ENCODE assay signal across 8 cellular contexts in the genomic region with DNA sequence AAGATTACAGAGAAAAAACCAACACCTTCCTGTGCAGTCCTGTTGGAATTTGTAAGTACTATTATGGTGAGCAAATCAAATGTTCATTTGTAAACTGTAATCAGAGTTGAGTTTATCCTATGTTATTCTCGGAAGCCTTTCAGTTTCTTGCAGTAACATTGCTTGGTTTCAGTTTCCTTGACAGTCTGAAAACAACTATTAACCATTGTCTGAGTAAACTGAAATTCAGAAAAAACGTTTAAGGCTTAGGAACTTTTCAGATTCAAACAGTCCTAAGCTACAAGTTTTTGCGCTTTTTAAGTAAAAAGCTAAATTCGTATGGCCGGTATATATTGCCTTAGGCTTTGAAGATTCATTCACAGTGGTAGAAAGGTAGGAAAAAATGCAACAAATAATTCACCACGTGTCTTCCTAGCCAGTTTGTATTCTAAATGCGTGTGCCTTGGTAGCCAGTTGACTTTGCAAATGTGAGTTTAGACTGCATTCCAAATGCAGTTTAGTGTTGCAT. TPM values are rescaled to one million over a fixed set of nuclear protein-coding genes. Genes with fewer than 3 reads are reported as not detected.
DNase-seq lines count a peak whose midpoint lies in the region; ATAC-seq, FAIRE-seq and TF ChIP-seq lines count a peak whose summit lies in the region.

No MANE protein-coding gene starts in this region.

- TF ChIP-seq CTCF in Peyer's patch (IDR thresholded peaks at IDR 0.05): no peak
- TF ChIP-seq CTCF in neural crest cell (conservative IDR thresholded peaks at IDR 0.05): no peak

- peak overlapping the region; percentile 93 for H3K27ac Mint-ChIP-seq in neural crest cell (ENCODE audit: unreplicated experiment)

- no peak for TF ChIP-seq POLR2A in Peyer's patch (IDR thresholded peaks at IDR 0.05)

- DNase-seq in DMS 273 (lab: John Stamatoyannopoulos, UW; ENCODE audit: unreplicated experiment): peak; percentile 41
- no peak for DNase-seq in DMS 273 treated with DMSO at 0.1 percent for 48 hours (lab: John Stamatoyannopoulos, UW)
- DNase-seq in Peyer's patch: no peak
- no peak for DNase-seq in neural crest cell (ENCODE audit: low read depth, low spot score)
- DNase-seq in NCI-H2171 treated with DMSO at 0.1 percent for 48 hours (lab: John Stamatoyannopoulos, UW): no peak
- DNase-seq in nucleus accumbens (lab: John Stamatoyannopoulos, UW): no peak

- no peaks in the 10 kb centered on the region for H3K36me3 ChIP-seq in Peyer's patch

- H3K27me3 Mint-ChIP-seq in neural crest cell (ENCODE audit: low read depth): no peaks in the 10 kb centered on the region

- no peaks in the 10 kb centered on the region for H3K27me3 ChIP-seq in Peyer's patch

- peak overlapping the region; percentile 80 to 96 (median 94) for H3K4me3 ChIP-seq in Peyer's patch

- peaks cover 9% of the 10 kb centered on the region for H3K36me3 Mint-ChIP-seq in neural crest cell (ENCODE audit: low read depth)

- peak overlapping the region; percentile 63 to 100 (median 100) for H3K27ac ChIP-seq in Peyer's patch

- H3K4me3 Mint-ChIP-seq in neural crest cell: peak overlapping the region; percentile 97

- FAIRE-seq in endometrium (lab: Jason Lieb, UNC): peak; percentile 69

- H3K9me3 ChIP-seq in Peyer's patch: no peaks in the 10 kb centered on the region

- ATAC-seq in HG02938 (IDR thresholded peaks at IDR 0.05; ENCODE audit: unreplicated experiment): no peak

- peaks cover 68% of the 10 kb centered on the region for H3K4me1 Mint-ChIP-seq in neural crest cell

- H3K9me3 Mint-ChIP-seq in neural crest cell: no peaks in the 10 kb centered on the region

- H3K4me1 ChIP-seq in Peyer's patch: peaks cover 0 to 50% (median 14%) of the 10 kb centered on the region in 4 donors

RNA-seq across cellular contexts. Expression of a gene that starts 2.5 kb away (rescaled TPM):
- total RNA-seq in Peyer's patch: 100 to 1,000 TPM in 1 of 4 donors, 10 to 100 TPM in 3; 67.0 to 191 (median 81.7) TPM
- total RNA-seq in neural crest cell: 99.6 and 111 TPM in 2 replicates
